ENCODE assay signal across 4 cellular contexts in genomic region chr3:46052531-46052930, GRCh38. TPM values are rescaled to one million over a fixed set of nuclear protein-coding genes. Genes with fewer than 3 reads are reported as not detected.
"Had no signal": no experiment of that assay in that cellular context is flagged by ENCODE, and none has a peak within 500 bp of the region (broad histone marks: within the 10 kb centered on the region; RNA-seq: fewer than 3 reads in every experiment).

No MANE protein-coding gene starts in this region.

- ATAC-seq: GM12878 had no signal

- DNase-seq: GDM1, GF-D8 had no signal

- H3K4me3 ChIP-seq: GM12878 had no signal

RNA-seq across cellular contexts. Expression of gene XCR1, which starts 25.2 kb away (rescaled TPM):
- total RNA-seq: G401 had no signal
